In genomic region chr1:155175281-155175926, GRCh38 we compare ENCODE assay signal across 9 cellular contexts. TPM values are rescaled to one million over a fixed set of nuclear protein-coding genes. Genes with fewer than 3 reads are reported as not detected.
DNase-seq lines count a peak whose midpoint lies in the region; ATAC-seq and TF ChIP-seq lines count a peak whose summit lies in the region.
"Had no signal": no experiment of that assay in that cellular context is flagged by ENCODE, and none has a peak within 500 bp of the region (broad histone marks: within the 10 kb centered on the region; RNA-seq: fewer than 3 reads in every experiment).

No MANE protein-coding gene starts in this region.

- no peak overlapping the region for H3K4ac ChIP-seq in mesendoderm (ENCODE audit: low read depth, low read length)

- no peaks in the 10 kb centered on the region for H3K9me2 ChIP-seq in HCT116 (ENCODE audit: insufficient read depth)

- intact Hi-C loops in HCT116 (cut with micrococcal nuclease): loop anchor here (10.0 kb wide), 1 partner anchor 149 kb away; the partner anchor contains the start of gene RUSC1

- H3K4me1 Mint-ChIP-seq in activated naive CD8-positive, alpha-beta T cell treated with anti-CD3 and anti-CD28 coated beads, Interleukin-2, amount 10 ng/mL, durations not matched to agents 7 days and 5 days: peaks cover 29% of the 10 kb centered on the region

- no TSS peak for BruUV-seq in HCT116 (replicated peaks; lab: Mats Ljungman, UMichigan)

- H3K23ac ChIP-seq in mesendoderm (ENCODE audit: low read length): no peak overlapping the region

- H2AK5ac ChIP-seq in mesendoderm (ENCODE audit: low read length): no peak overlapping the region

- H3K9ac ChIP-seq in HCT116 (ENCODE audit: low read length) (no peak overlapping the region), mesendoderm (ENCODE audit: low read length) (no peak overlapping the region)

- H3K36me3 ChIP-seq in HCT116 (ENCODE audit: control insufficient read depth in 1 of 2, insufficient read depth in 2 of 2, low read length in 2 of 2): peaks cover 0 to 1% of the 10 kb centered on the region in 2 experiments; a peak in 1 of 4 replicates
- peaks cover 3% of the 10 kb centered on the region for H3K36me3 ChIP-seq in mesendoderm (ENCODE audit: control insufficient read depth, insufficient read depth, low read length)
- H3K36me3 ChIP-seq: ovary had no signal

- no peak for TF ChIP-seq POLR2A in HCT116 (IDR thresholded peaks at IDR 0.05; ENCODE audit: borderline replicate concordance, extremely low read depth, insufficient read depth, insufficient read length)
- no peak for TF ChIP-seq POLR2A in erythroblast (IDR thresholded peaks at IDR 0.05; ENCODE audit: low read length)

- H2BK120ac ChIP-seq in mesendoderm (ENCODE audit: low read depth, low read length): no peak overlapping the region

- H3K27me3 Mint-ChIP-seq in activated naive CD8-positive, alpha-beta T cell treated with anti-CD3 and anti-CD28 coated beads, Interleukin-2, amount 10 ng/mL, durations not matched to agents 7 days and 5 days: no peaks in the 10 kb centered on the region

- ATAC-seq in HCT116: no peak
- ATAC-seq in activated naive CD8-positive, alpha-beta T cell treated with anti-CD3 and anti-CD28 coated beads, Interleukin-2, amount 10 ng/mL, durations not matched to agents 7 days and 5 days (ENCODE audit: low read depth): no peak

- H3K4me1 ChIP-seq in HCT116 (ENCODE audit: control insufficient read depth in 1 of 2, insufficient read depth in 2 of 2, low read length in 2 of 2): peaks cover 7 to 42% of the 10 kb centered on the region in 2 experiments; a peak in 3 of 4 replicates
- H3K4me1 ChIP-seq in mesendoderm (ENCODE audit: control insufficient read depth, low read depth, low read length): peaks cover 2% of the 10 kb centered on the region

- H3K27ac ChIP-seq in HCT116 (ENCODE audit: low read depth, low read length) (peak overlapping the region; percentile 11; the same call in 1 of the 2 replicates), mesendoderm (ENCODE audit: low read depth, low read length) (no peak overlapping the region)
- H3K27ac ChIP-seq: ovary had no signal

- H4K8ac ChIP-seq in mesendoderm (ENCODE audit: low read depth, low read length): no peak overlapping the region

- RAD21 ChIA-PET in HCT116 (lab: Charles Lee; ENCODE audit: low non-redundant PET in 1 of 2, low total read pairs in 2 of 2, uncharacterized antibody in 2 of 2, unreplicated experiment in 2 of 2): no interaction called here

- no peaks in the 10 kb centered on the region for H4K20me1 ChIP-seq in HCT116 (ENCODE audit: insufficient read depth)

- no peaks in the 10 kb centered on the region for H3K79me1 ChIP-seq in mesendoderm (ENCODE audit: low read length)

- H3K4me3 Mint-ChIP-seq in activated naive CD8-positive, alpha-beta T cell treated with anti-CD3 and anti-CD28 coated beads, Interleukin-2, amount 10 ng/mL, durations not matched to agents 7 days and 5 days: peak overlapping the region; percentile 96

- H2AFZ ChIP-seq in HCT116 (ENCODE audit: low read depth, low read length, poor library complexity, severe bottlenecking): no peak overlapping the region

- no peak overlapping the region for H3K4me3 ChIP-seq in HCT116 (replicated peaks in 1 of 2; ENCODE audit: low read depth in 1 of 2, low read length in 2 of 2)
- no peak overlapping the region for H3K4me3 ChIP-seq in mesendoderm (ENCODE audit: low read length)
- H3K4me3 ChIP-seq: ovary had no signal

- H3K27ac Mint-ChIP-seq in activated naive CD8-positive, alpha-beta T cell treated with anti-CD3 and anti-CD28 coated beads, Interleukin-2, amount 10 ng/mL, durations not matched to agents 7 days and 5 days: no peak overlapping the region

- H3K18ac ChIP-seq in mesendoderm (ENCODE audit: low read length): no peak overlapping the region

- TF ChIP-seq CTCF in HCT116 (IDR thresholded peaks at IDR 0.05 in 2 of 3, conservative IDR thresholded peaks at IDR 0.05 in 1 of 3; ENCODE audit: borderline replicate concordance in 1 of 3, insufficient read depth in 1 of 3, low read depth in 2 of 3, low read length in 2 of 3): no peak

- POLR2A ChIA-PET in HCT116 (lab: Charles Lee): interaction anchor here (1.0 to 2.5 kb wide), 4 partner anchors 18 to 66 kb away, joined by 3 to 15 read pairs (median 4); a partner anchor contains a TSS
- POLR2A ChIA-PET in activated naive CD8-positive, alpha-beta T cell treated with anti-CD3 and anti-CD28 coated beads, Interleukin-2, amount 10 ng/mL, durations not matched to agents 7 days and 5 days (lab: Charles Lee): interaction anchor here (0.5 to 4.6 kb wide), 9 partner anchors 16 to 567 kb away, joined by 3 to 78 read pairs (median 7); partner anchors contain the start of genes ADAR, MTX1, SLC50A1 and THBS3

- H3K4me2 ChIP-seq in HCT116 (ENCODE audit: low read length) (no peak overlapping the region), mesendoderm (ENCODE audit: low read length) (no peak overlapping the region)

- H3K79me2 ChIP-seq in HCT116 (ENCODE audit: insufficient read depth, low read length) (peaks cover 23% of the 10 kb centered on the region), mesendoderm (ENCODE audit: control insufficient read depth, insufficient read depth, low read length) (peaks cover 2% of the 10 kb centered on the region)

- peaks cover 11% of the 10 kb centered on the region for H3K36me3 Mint-ChIP-seq in activated naive CD8-positive, alpha-beta T cell treated with anti-CD3 and anti-CD28 coated beads, Interleukin-2, amount 10 ng/mL, durations not matched to agents 7 days and 5 days

- DNase-seq in AG08396 (ENCODE audit: low spot score) (peak; percentile 5), HCT116 (ENCODE audit: low read depth, low spot score) (no peak), mesendoderm (no peak), erythroblast (lab: John Stamatoyannopoulos, UW) (no peak), GDM1 (lab: John Stamatoyannopoulos, UW) (no peak), NCI-H2081 treated with DMSO at 0.1 percent for 48 hours (lab: John Stamatoyannopoulos, UW) (no peak), NCI-H1105 (lab: John Stamatoyannopoulos, UW) (no peak)
- DNase-seq in activated naive CD8-positive, alpha-beta T cell treated with anti-CD3 and anti-CD28 coated beads, Interleukin-2, amount 10 ng/mL, durations not matched to agents 7 days and 5 days: no peak

- H3K56ac ChIP-seq in mesendoderm (ENCODE audit: low read length): peak overlapping the region; percentile 27

- no peak overlapping the region for H4K5ac ChIP-seq in mesendoderm (ENCODE audit: low read length)

- WGBS in mesendoderm (ENCODE audit: extremely low coverage, insufficient coverage, low lambda C conversion rate): no CpG with 5 or more reads among the region's 12 CpGs

- no peak overlapping the region for H2BK15ac ChIP-seq in mesendoderm (replicated peaks; ENCODE audit: low read depth)

- TF ChIP-seq RAD21 in HCT116 (IDR thresholded peaks at IDR 0.05; ENCODE audit: low read depth): no peak

- H3K27me3 ChIP-seq in HCT116 (ENCODE audit: insufficient read depth, low read length): no peaks in the 10 kb centered on the region
- no peaks in the 10 kb centered on the region for H3K27me3 ChIP-seq in mesendoderm (ENCODE audit: insufficient read depth, low read length, poor library complexity)
- H3K27me3 ChIP-seq: ovary had no signal

- no peak overlapping the region for H2BK5ac ChIP-seq in mesendoderm (ENCODE audit: low read length)

- H3K9me3 Mint-ChIP-seq in activated naive CD8-positive, alpha-beta T cell treated with anti-CD3 and anti-CD28 coated beads, Interleukin-2, amount 10 ng/mL, durations not matched to agents 7 days and 5 days: no peaks in the 10 kb centered on the region

- H3K9me3 ChIP-seq in HCT116 (ENCODE audit: control insufficient read depth in 1 of 2, insufficient read depth in 1 of 2, low read depth in 1 of 2, low read length in 2 of 2): no peaks in the 10 kb centered on the region
- H3K9me3 ChIP-seq: ovary had no signal

- CTCF ChIA-PET in HCT116 (lab: Charles Lee): interaction anchor here (1.0 to 4.6 kb wide), 5 partner anchors 18 to 149 kb away, joined by 3 to 71 read pairs (median 5); no protein-coding TSS in a partner anchor

RNA-seq across cellular contexts. Expression of gene TRIM46, which starts 1.8 kb away (rescaled TPM):
- 3.8 TPM for total RNA-seq in HCT116 (2021; ENCODE audit: unreplicated experiment)
- 2.0 and 2.2 TPM in 2 replicates for polyA plus RNA-seq in HCT116 (2012)
- 10 to 100 TPM; 12.4 to 13.4 TPM for total RNA-seq in activated naive CD8-positive, alpha-beta T cell treated with anti-CD3 and anti-CD28 coated beads, Interleukin-2, amount 10 ng/mL, durations not matched to agents 7 days and 5 days
- polyA plus RNA-seq in mesendoderm (2013, experiment 1 of 2): 1.8 TPM
- 2.0 TPM for polyA plus RNA-seq in mesendoderm (2013, experiment 2 of 2)

RNA-seq across cellular contexts. Expression of gene KRTCAP2, which starts 2.3 kb away (rescaled TPM):
- total RNA-seq in HCT116 (2021; ENCODE audit: unreplicated experiment): 143 TPM
- 289 and 294 TPM in 2 replicates for polyA plus RNA-seq in HCT116 (2012)
- 100 to 1,000 TPM; 146 to 170 TPM for total RNA-seq in activated naive CD8-positive, alpha-beta T cell treated with anti-CD3 and anti-CD28 coated beads, Interleukin-2, amount 10 ng/mL, durations not matched to agents 7 days and 5 days
- 196 TPM for polyA plus RNA-seq in mesendoderm (2013, experiment 1 of 2)
- polyA plus RNA-seq in mesendoderm (2013, experiment 2 of 2): 199 TPM

RNA-seq across cellular contexts. Expression of gene THBS3, which starts 32.3 kb away (rescaled TPM):
- total RNA-seq in HCT116 (2021; ENCODE audit: unreplicated experiment): 15.9 TPM
- polyA plus RNA-seq in HCT116 (2012): 14.3 and 14.5 TPM in 2 replicates
- total RNA-seq in activated naive CD8-positive, alpha-beta T cell treated with anti-CD3 and anti-CD28 coated beads, Interleukin-2, amount 10 ng/mL, durations not matched to agents 7 days and 5 days: 10 to 100 TPM; 25.1 to 26.3 TPM
- polyA plus RNA-seq in mesendoderm (2013, experiment 1 of 2): 2.1 TPM
- 2.4 TPM for polyA plus RNA-seq in mesendoderm (2013, experiment 2 of 2)

RNA-seq across cellular contexts. Expression of gene MTX1, which starts 33.1 kb away (rescaled TPM):
- total RNA-seq in HCT116 (2021; ENCODE audit: unreplicated experiment): 69.1 TPM
- polyA plus RNA-seq in HCT116 (2012): 94.7 and 108 TPM in 2 replicates
- total RNA-seq in activated naive CD8-positive, alpha-beta T cell treated with anti-CD3 and anti-CD28 coated beads, Interleukin-2, amount 10 ng/mL, durations not matched to agents 7 days and 5 days: 10 to 100 TPM; 31.5 to 31.7 TPM
- 40.8 TPM for polyA plus RNA-seq in mesendoderm (2013, experiment 1 of 2)
- 40.6 TPM for polyA plus RNA-seq in mesendoderm (2013, experiment 2 of 2)

RNA-seq across cellular contexts. Expression of gene DPM3, which starts 35.1 kb away (rescaled TPM):
- total RNA-seq in HCT116 (2021; ENCODE audit: unreplicated experiment): 113 TPM
- 188 and 190 TPM in 2 replicates for polyA plus RNA-seq in HCT116 (2012)
- total RNA-seq in activated naive CD8-positive, alpha-beta T cell treated with anti-CD3 and anti-CD28 coated beads, Interleukin-2, amount 10 ng/mL, durations not matched to agents 7 days and 5 days: 10 to 100 TPM; 60.0 to 71.1 TPM
- polyA plus RNA-seq in mesendoderm (2013, experiment 1 of 2): 84.8 TPM
- polyA plus RNA-seq in mesendoderm (2013, experiment 2 of 2): 79.1 TPM
